Comparison of ENCODE assay signal across 23 cellular contexts in the genomic region with DNA sequence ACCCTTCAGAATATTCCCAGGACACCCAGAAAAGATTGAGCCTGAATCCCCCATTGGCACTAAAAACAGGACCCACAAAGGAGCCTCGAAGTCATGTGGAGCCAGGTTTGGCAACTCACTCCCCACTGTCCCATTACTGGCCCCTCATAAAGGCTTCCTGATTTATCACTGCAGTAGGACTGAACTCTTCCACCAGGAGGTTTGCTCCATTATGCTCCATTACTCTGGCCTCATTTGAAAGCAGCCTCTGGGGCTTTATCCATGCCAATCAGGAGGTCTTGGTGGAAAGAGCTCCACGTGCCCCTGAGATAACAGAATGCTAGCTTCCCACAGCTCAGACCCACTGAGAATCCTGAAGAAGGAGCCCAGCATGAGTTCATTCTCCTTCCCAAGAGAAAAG.
DNase-seq lines count a peak whose midpoint lies in the region; ATAC-seq and TF ChIP-seq lines count a peak whose summit lies in the region.
"Had no signal": no experiment of that assay in that cellular context is flagged by ENCODE, and none has a peak within 500 bp of the region (broad histone marks: within the 10 kb centered on the region; RNA-seq: fewer than 3 reads in every experiment).

No MANE protein-coding gene starts in this region.

- H3K9ac ChIP-seq in SK-N-SH, result no peak overlapping the region
- H3K9ac ChIP-seq in smooth muscle cell (ENCODE audit: low read depth), result no peak overlapping the region

- ATAC-seq in SK-N-SH treated with all-trans-retinoic acid at 6 μM for 48 hours, result no peak
- ATAC-seq in WTC11, result peak; percentile 52

- no peak overlapping the region for H3K27ac Mint-ChIP-seq in WTC11
- H3K27ac Mint-ChIP-seq in endothelial cell (ENCODE audit: unreplicated experiment), result peak overlapping the region; percentile 38
- H3K27ac Mint-ChIP-seq: CD14-positive monocyte, HFFc6 had no signal

- H3K9me3 Mint-ChIP-seq in WTC11 (no peaks in the 10 kb centered on the region), endothelial cell (ENCODE audit: unreplicated experiment) (no peaks in the 10 kb centered on the region)
- H3K9me3 Mint-ChIP-seq: CD14-positive monocyte, HFFc6 had no signal

- H4K20me1 ChIP-seq in SK-N-SH (ENCODE audit: insufficient read depth) (no peaks in the 10 kb centered on the region), smooth muscle cell (ENCODE audit: low read depth) (no peaks in the 10 kb centered on the region)

- H3K27me3 ChIP-seq in SK-N-SH (ENCODE audit: insufficient read depth) (no peaks in the 10 kb centered on the region), smooth muscle cell (ENCODE audit: low read depth) (no peaks in the 10 kb centered on the region), suprapubic skin (no peaks in the 10 kb centered on the region)

- H3K36me3 ChIP-seq in SK-N-SH (replicated peaks in 1 of 2; ENCODE audit: control insufficient read depth in 1 of 2, insufficient read depth in 2 of 2, low read length in 1 of 2) (no peaks in the 10 kb centered on the region), smooth muscle cell (ENCODE audit: low read depth) (no peaks in the 10 kb centered on the region), suprapubic skin (no peaks in the 10 kb centered on the region)

- CTCF ChIA-PET in SK-N-SH (lab: Yijun Ruan, JAX), result no interaction called here
- CTCF ChIA-PET in WTC11 (lab: Charles Lee), result interaction anchor here (0.7 to 0.8 kb wide), 2 partner anchors 11 to 329 kb away, joined by 3 read pairs; no protein-coding TSS in a partner anchor

- TF ChIP-seq EP300 in SK-N-SH (IDR thresholded peaks at IDR 0.05; ENCODE audit: borderline replicate concordance in 1 of 2, low read depth in 1 of 2, low read length in 1 of 2) (no peak), suprapubic skin (IDR thresholded peaks at IDR 0.05) (no peak)

- no peak overlapping the region for H3K27ac ChIP-seq in SK-N-SH (ENCODE audit: low read depth in 2 of 2, low read length in 1 of 2)
- H3K27ac ChIP-seq in smooth muscle cell (ENCODE audit: low read depth), result peak overlapping the region; percentile 48
- no peak overlapping the region for H3K27ac ChIP-seq in suprapubic skin

- 68% methylated on average over 2 of the region's 2 CpGs for WGBS in SK-N-SH (ENCODE audit: low lambda C conversion rate)
- WGBS in smooth muscle cell (ENCODE audit: low lambda C conversion rate), result 57% methylated on average over 2 of the region's 2 CpGs
- WGBS in suprapubic skin, result 52% methylated on average over 2 of the region's 2 CpGs

- peak; percentile 22 for DNase-seq in SK-N-SH
- DNase-seq in WTC11 (ENCODE audit: low spot score), result no peak
- no peak for DNase-seq in endothelial cell (ENCODE audit: low spot score)
- DNase-seq in smooth muscle cell (lab: John Stamatoyannopoulos, UW; ENCODE audit: unreplicated experiment), result no peak
- no peak for DNase-seq in suprapubic skin (ENCODE audit: low spot score in 2 of 2)
- DNase-seq in NOMO-1 treated with DMSO at 0.1 percent for 48 hours (lab: John Stamatoyannopoulos, UW; ENCODE audit: unreplicated experiment), result no peak
- no peak for DNase-seq in anterior cingulate cortex (lab: John Stamatoyannopoulos, UW)
- DNase-seq: 8988T, COR-L47, DMS 273 treated with DMSO at 0.1 percent for 48 hours, GDM1, GOT3, HFFc6, KG1, MV-4-11, NCI-H1417, NCI-H187 treated with DMSO at 0.1 percent for 48 hours, NCI-H2227 treated with DMSO at 0.1 percent for 48 hours, NCI-H524, RPMI8226, SHP77 treated with DMSO at 0.1 percent for 48 hours had no signal

- H3K27me3 Mint-ChIP-seq in WTC11 (ENCODE audit: low read depth) (no peaks in the 10 kb centered on the region; the same call in 1 of the 2 replicates), endothelial cell (ENCODE audit: unreplicated experiment) (no peaks in the 10 kb centered on the region)

- no peak for TF ChIP-seq POLR2A in suprapubic skin (IDR thresholded peaks at IDR 0.05)

- H3K36me3 Mint-ChIP-seq in WTC11 (no peaks in the 10 kb centered on the region), endothelial cell (ENCODE audit: low read depth, unreplicated experiment) (peaks cover 3% of the 10 kb centered on the region)
- H3K36me3 Mint-ChIP-seq: CD14-positive monocyte had no signal

- TF ChIP-seq RAD21 in SK-N-SH (IDR thresholded peaks at IDR 0.05; ENCODE audit: low read length), result no peak

- H3K79me2 ChIP-seq in SK-N-SH (ENCODE audit: insufficient read depth) (0 out of 2 replicates have a peak, but pooled peaks cover 4% of the 10 kb centered on the region), smooth muscle cell (ENCODE audit: low read depth) (no peaks in the 10 kb centered on the region)

- no peaks in the 10 kb centered on the region for H3K9me2 ChIP-seq in SK-N-SH

- no peak overlapping the region for H3K4me3 Mint-ChIP-seq in WTC11
- H3K4me3 Mint-ChIP-seq in endothelial cell (ENCODE audit: unreplicated experiment), result no peak overlapping the region
- H3K4me3 Mint-ChIP-seq: CD14-positive monocyte, HFFc6 had no signal

- H3K4me1 ChIP-seq in SK-N-SH (ENCODE audit: control insufficient read depth in 1 of 2, insufficient read depth in 2 of 2, low read depth in 1 of 2, low read length in 1 of 2), result peaks cover 20 to 29% of the 10 kb centered on the region in 2 experiments; a peak in 3 of 4 replicates
- peaks cover 5% of the 10 kb centered on the region for H3K4me1 ChIP-seq in smooth muscle cell (ENCODE audit: low read depth)
- no peaks in the 10 kb centered on the region for H3K4me1 ChIP-seq in suprapubic skin

- H3K4me1 Mint-ChIP-seq in WTC11, result peaks cover 26% of the 10 kb centered on the region
- peaks cover 20% of the 10 kb centered on the region for H3K4me1 Mint-ChIP-seq in endothelial cell (ENCODE audit: unreplicated experiment)

- no peak overlapping the region for H2AFZ ChIP-seq in SK-N-SH (ENCODE audit: low read depth)
- no peak overlapping the region for H2AFZ ChIP-seq in smooth muscle cell (ENCODE audit: low read depth)

- TF ChIP-seq CTCF in SK-N-SH (IDR thresholded peaks at IDR 0.05), result no peak
- no peak for TF ChIP-seq CTCF in WTC11 (IDR thresholded peaks at IDR 0.05)
- TF ChIP-seq CTCF in endothelial cell (IDR thresholded peaks at IDR 0.05; ENCODE audit: unreplicated experiment), result no peak
- no peak for TF ChIP-seq CTCF in smooth muscle cell (IDR thresholded peaks at IDR 0.05; ENCODE audit: borderline replicate concordance, insufficient read depth, poor library complexity, severe bottlenecking)
- TF ChIP-seq CTCF in suprapubic skin (IDR thresholded peaks at IDR 0.05), result no peak

- POLR2A ChIA-PET in SK-N-SH (lab: Yijun Ruan, JAX), result no interaction called here
- POLR2A ChIA-PET in WTC11 (lab: Charles Lee), result no interaction called here

- H3K9me3 ChIP-seq in SK-N-SH (no peaks in the 10 kb centered on the region), smooth muscle cell (replicated peaks; ENCODE audit: low read depth) (no peaks in the 10 kb centered on the region), suprapubic skin (no peaks in the 10 kb centered on the region)

- H3F3A ChIP-seq in SK-N-SH (replicated peaks; ENCODE audit: insufficient read depth) (peaks cover 25% of the 10 kb centered on the region), smooth muscle cell (ENCODE audit: low read depth) (peaks cover 17% of the 10 kb centered on the region)

- H3K4me2 ChIP-seq in SK-N-SH, result peak overlapping the region; percentile 49
- H3K4me2 ChIP-seq in smooth muscle cell, result no peak overlapping the region

- H3K4me3 ChIP-seq in SK-N-SH (ENCODE audit: low read depth in 2 of 2, low read length in 1 of 2) (no peak overlapping the region), smooth muscle cell (no peak overlapping the region), suprapubic skin (no peak overlapping the region)

TF ChIP-seq in SK-N-SH, 30 proteins besides CTCF, POLR2A, EP300 and RAD21 (continues in another document):
- TF ChIP-seq NRF1 (IDR thresholded peaks at IDR 0.05; ENCODE audit: low read depth, low read length) (no peak), GABPA (IDR thresholded peaks at IDR 0.05; ENCODE audit: low read depth) (no peak), YY1 (IDR thresholded peaks at IDR 0.05; ENCODE audit: low read depth) (no peak), RXRA (IDR thresholded peaks at IDR 0.05; ENCODE audit: borderline replicate concordance, low read depth) (no peak), CHD2 (IDR thresholded peaks at IDR 0.05; ENCODE audit: low read length, partially characterized antibody) (no peak), FOXJ3 (CRISPR knock-in tag; IDR thresholded peaks at IDR 0.05) (no peak), RCOR1 (IDR thresholded peaks at IDR 0.05; ENCODE audit: low read length) (no peak), TCF12 (IDR thresholded peaks at IDR 0.05) (no peak), TEAD4 (IDR thresholded peaks at IDR 0.05; ENCODE audit: borderline replicate concordance, insufficient read depth) (no peak)

TF ChIP-seq in SK-N-SH treated with all-trans-retinoic acid at 6 μM for 48 hours, 23 proteins besides CTCF, POLR2A, EP300 and RAD21:
- TF ChIP-seq, protein P1, sequence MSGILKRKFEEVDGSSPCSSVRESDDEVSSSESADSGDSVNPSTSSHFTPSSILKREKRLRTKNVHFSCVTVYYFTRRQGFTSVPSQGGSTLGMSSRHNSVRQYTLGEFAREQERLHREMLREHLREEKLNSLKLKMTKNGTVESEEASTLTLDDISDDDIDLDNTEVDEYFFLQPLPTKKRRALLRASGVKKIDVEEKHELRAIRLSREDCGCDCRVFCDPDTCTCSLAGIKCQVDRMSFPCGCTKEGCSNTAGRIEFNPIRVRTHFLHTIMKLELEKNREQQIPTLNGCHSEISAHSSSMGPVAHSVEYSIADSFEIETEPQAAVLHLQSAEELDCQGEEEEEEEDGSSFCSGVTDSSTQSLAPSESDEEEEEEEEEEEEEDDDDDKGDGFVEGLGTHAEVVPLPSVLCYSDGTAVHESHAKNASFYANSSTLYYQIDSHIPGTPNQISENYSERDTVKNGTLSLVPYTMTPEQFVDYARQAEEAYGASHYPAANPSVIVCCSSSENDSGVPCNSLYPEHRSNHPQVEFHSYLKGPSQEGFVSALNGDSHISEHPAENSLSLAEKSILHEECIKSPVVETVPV (CRISPR knock-in tag; IDR thresholded peaks at IDR 0.05), result no peak
- no peak for TF ChIP-seq ARNTL (CRISPR knock-in tag; IDR thresholded peaks at IDR 0.05; ENCODE audit: borderline replicate concordance, low read depth)
TF ChIP-seq in SK-N-SH treated with all-trans-retinoic acid at 6 μM for 48 hours: peak in this region for 0.

TF ChIP-seq in WTC11, 78 proteins besides CTCF, POLR2A, EP300 and RAD21 (continues in another document):
- no peak for TF ChIP-seq TEAD4 (CRISPR knock-in tag; IDR thresholded peaks at IDR 0.05)
